1 cellular context compared by ENCODE assay signal in genomic region chr6:131966443-131966842, GRCh38.
TF ChIP-seq lines count a peak whose summit lies in the region.

No MANE protein-coding gene starts in this region.

TF ChIP-seq in HepG2, 621 proteins besides CTCF, POLR2A, EP300 and RAD21 (continued from another document):
- TF ChIP-seq FOXP4 (CRISPR knock-in tag; IDR thresholded peaks at IDR 0.05): no peak
- TF ChIP-seq ZNF709 (CRISPR knock-in tag; IDR thresholded peaks at IDR 0.05): no peak
- no peak for TF ChIP-seq SOX13 (IDR thresholded peaks at IDR 0.05)
- 0 out of 4 replicates have a peak, but pooled peaks of 1 of the 2 experiments have one; percentile 21 for TF ChIP-seq SOX13 (CRISPR knock-in tag; conservative IDR thresholded peaks at IDR 0.05 in 1 of 2, IDR thresholded peaks at IDR 0.05 in 1 of 2)
- 0 out of 2 replicates have a peak, but pooled peaks have one; percentile 27 for TF ChIP-seq HNF4A (CRISPR knock-in tag; IDR thresholded peaks at IDR 0.05)
- TF ChIP-seq ZNF138 (CRISPR knock-in tag; IDR thresholded peaks at IDR 0.05; ENCODE audit: low read depth): no peak
- no peak for TF ChIP-seq NFAT5 (CRISPR knock-in tag; IDR thresholded peaks at IDR 0.05)
- TF ChIP-seq FIP1L1 (IDR thresholded peaks at IDR 0.05; ENCODE audit: borderline replicate concordance, insufficient read depth, low read depth, low read length): no peak
- no peak for TF ChIP-seq ZBTB4 (CRISPR knock-in tag; IDR thresholded peaks at IDR 0.05; ENCODE audit: borderline replicate concordance)
- TF ChIP-seq EEA1 (CRISPR knock-in tag; IDR thresholded peaks at IDR 0.05; ENCODE audit: borderline replicate concordance): no peak
- no peak for TF ChIP-seq NR2F2 (IDR thresholded peaks at IDR 0.05; ENCODE audit: borderline replicate concordance, low read depth)
- TF ChIP-seq ZNF879 (CRISPR knock-in tag; IDR thresholded peaks at IDR 0.05): no peak
- peak; percentile 45; the same call in 1 of the 2 replicates for TF ChIP-seq ZMYM4 (CRISPR knock-in tag; IDR thresholded peaks at IDR 0.05)
- TF ChIP-seq ARID5B (CRISPR knock-in tag; IDR thresholded peaks at IDR 0.05): 0 out of 2 replicates have a peak, but pooled peaks have one; percentile 28
- no peak for TF ChIP-seq ZNF160 (CRISPR knock-in tag; IDR thresholded peaks at IDR 0.05)
